Comparison of ENCODE assay signal across 1 cellular context in the genomic region with DNA sequence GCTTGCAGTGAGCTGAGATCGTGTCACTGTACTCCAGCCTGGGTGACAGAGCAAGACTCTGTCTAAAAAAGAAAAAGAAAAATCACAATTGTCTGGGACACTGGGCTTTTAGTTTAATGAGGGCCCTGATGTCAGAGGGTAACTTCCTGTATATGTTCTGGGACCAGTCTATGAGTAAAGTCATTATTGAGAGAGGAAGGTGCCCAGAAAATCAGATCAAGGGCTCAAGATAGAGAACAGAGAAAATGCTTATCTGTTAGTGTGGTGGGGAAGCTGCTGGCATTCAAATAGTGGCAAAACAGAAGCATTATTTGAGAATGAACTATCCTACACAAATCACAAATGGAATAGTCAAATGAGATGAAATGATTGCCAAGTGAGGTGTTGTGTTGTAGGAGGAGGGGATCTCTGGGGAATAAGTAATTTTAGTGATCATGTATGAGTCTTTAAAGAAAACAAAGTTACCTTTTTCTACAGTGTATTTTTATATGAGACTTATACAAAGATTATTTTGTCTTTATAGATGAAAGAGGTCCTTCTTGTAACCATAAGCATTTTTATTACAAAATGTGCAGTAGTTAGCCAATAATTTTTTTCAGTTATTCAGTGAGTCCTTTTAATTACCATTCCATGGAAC.
TF ChIP-seq lines count a peak whose summit lies in the region.

No MANE protein-coding gene starts in this region.

TF ChIP-seq in GM23338, 12 proteins besides CTCF, POLR2A, EP300 and RAD21:
- TF ChIP-seq ZNF114 (CRISPR knock-in tag; IDR thresholded peaks at IDR 0.05) (no peak), EZH2phosphoT487 (IDR thresholded peaks at IDR 0.05; ENCODE audit: unreplicated experiment) (no peak), JUNB (IDR thresholded peaks at IDR 0.05; ENCODE audit: unreplicated experiment) (no peak)
- TF ChIP-seq, protein P1, sequence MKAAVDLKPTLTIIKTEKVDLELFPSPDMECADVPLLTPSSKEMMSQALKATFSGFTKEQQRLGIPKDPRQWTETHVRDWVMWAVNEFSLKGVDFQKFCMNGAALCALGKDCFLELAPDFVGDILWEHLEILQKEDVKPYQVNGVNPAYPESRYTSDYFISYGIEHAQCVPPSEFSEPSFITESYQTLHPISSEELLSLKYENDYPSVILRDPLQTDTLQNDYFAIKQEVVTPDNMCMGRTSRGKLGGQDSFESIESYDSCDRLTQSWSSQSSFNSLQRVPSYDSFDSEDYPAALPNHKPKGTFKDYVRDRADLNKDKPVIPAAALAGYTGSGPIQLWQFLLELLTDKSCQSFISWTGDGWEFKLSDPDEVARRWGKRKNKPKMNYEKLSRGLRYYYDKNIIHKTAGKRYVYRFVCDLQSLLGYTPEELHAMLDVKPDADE (IDR thresholded peaks at IDR 0.05): no peak
